13 cellular contexts compared by ENCODE assay signal in genomic region chr7:139111885-139112284, GRCh38. TPM values are rescaled to one million over a fixed set of nuclear protein-coding genes. Genes with fewer than 3 reads are reported as not detected.
DNase-seq lines count a peak whose midpoint lies in the region; TF ChIP-seq lines count a peak whose summit lies in the region.
"Had no signal": no experiment of that assay in that cellular context is flagged by ENCODE, and none has a peak within 500 bp of the region (broad histone marks: within the 10 kb centered on the region; RNA-seq: fewer than 3 reads in every experiment).

No MANE protein-coding gene starts in this region.

- no peak for TF ChIP-seq POLR2A in prostate gland (IDR thresholded peaks at IDR 0.05)

- H3K27ac Mint-ChIP-seq in activated CD4-positive, alpha-beta T cell treated with anti-CD3 and anti-CD28 coated beads, Interleukin-2, amount 10 ng/mL, durations not matched to agents 7 days and 5 days: peak overlapping the region; percentile 87
- H3K27ac Mint-ChIP-seq in activated naive CD8-positive, alpha-beta T cell treated with anti-CD3 and anti-CD28 coated beads for 36 hours: peak overlapping the region; percentile 95

- H3K36me3 Mint-ChIP-seq in activated CD4-positive, alpha-beta T cell treated with anti-CD3 and anti-CD28 coated beads, Interleukin-2, amount 10 ng/mL, durations not matched to agents 7 days and 5 days (ENCODE audit: low read depth): peaks cover 34% of the 10 kb centered on the region
- H3K36me3 Mint-ChIP-seq in activated naive CD8-positive, alpha-beta T cell treated with anti-CD3 and anti-CD28 coated beads for 36 hours: peaks cover 32% of the 10 kb centered on the region

- peak overlapping the region; percentile 68 for H3K4me3 Mint-ChIP-seq in activated CD4-positive, alpha-beta T cell treated with anti-CD3 and anti-CD28 coated beads, Interleukin-2, amount 10 ng/mL, durations not matched to agents 7 days and 5 days
- H3K4me3 Mint-ChIP-seq in activated naive CD8-positive, alpha-beta T cell treated with anti-CD3 and anti-CD28 coated beads for 36 hours: no peak overlapping the region

- H3K4me1 ChIP-seq in prostate gland (replicated peaks) (peaks cover 3% of the 10 kb centered on the region), SJCRH30 (no peaks in the 10 kb centered on the region)

- H3K9me3 ChIP-seq in KOPT-K1 (ENCODE audit: insufficient read depth, low read length, poor library complexity, severe bottlenecking) (no peaks in the 10 kb centered on the region), prostate gland (no peaks in the 10 kb centered on the region), SJCRH30 (replicated peaks) (no peaks in the 10 kb centered on the region)
- H3K9me3 ChIP-seq: transverse colon had no signal

- H3K36me3 ChIP-seq in KOPT-K1 (ENCODE audit: insufficient read depth, low read length): peaks cover 15% of the 10 kb centered on the region
- H3K36me3 ChIP-seq in prostate gland: no peaks in the 10 kb centered on the region
- H3K36me3 ChIP-seq in SJCRH30: no peaks in the 10 kb centered on the region
- H3K36me3 ChIP-seq: transverse colon had no signal

- peak overlapping the region; percentile 61 for H3K27ac ChIP-seq in KOPT-K1 (ENCODE audit: low read depth, low read length, poor library complexity, severe bottlenecking)
- peak overlapping the region; percentile 97 to 98 for H3K27ac ChIP-seq in prostate gland
- no peak overlapping the region for H3K27ac ChIP-seq in SJCRH30
- H3K27ac ChIP-seq: PC-9, transverse colon had no signal

- no peaks in the 10 kb centered on the region for H3K27me3 ChIP-seq in prostate gland (replicated peaks; ENCODE audit: insufficient read depth)
- no peaks in the 10 kb centered on the region for H3K27me3 ChIP-seq in SJCRH30
- H3K27me3 ChIP-seq: transverse colon had no signal

- POLR2A ChIA-PET in activated CD4-positive, alpha-beta T cell treated with anti-CD3 and anti-CD28 coated beads, Interleukin-2, amount 10 ng/mL, durations not matched to agents 7 days and 5 days (lab: Charles Lee): no interaction called here

- no peak for DNase-seq in activated CD4-positive, alpha-beta T cell treated with anti-CD3 and anti-CD28 coated beads, Interleukin-2, amount 10 ng/mL, durations not matched to agents 7 days and 5 days
- no peak for DNase-seq in activated CD4-positive, alpha-beta T cell treated with anti-CD3 and anti-CD28 coated beads, Interleukin-2, amount 50 U/mL, for 48 hours
- no peak for DNase-seq in activated naive CD8-positive, alpha-beta T cell treated with anti-CD3 and anti-CD28 coated beads for 36 hours
- DNase-seq in prostate gland (ENCODE audit: low spot score) (no peak), SJCRH30 (no peak), hepatic stellate cell (ENCODE audit: low spot score) (no peak), NCI-H748 treated with DMSO at 0.1 percent for 48 hours (lab: John Stamatoyannopoulos, UW) (no peak)
- DNase-seq: aorta, DMS153, NCI-H446, PC-9, transverse colon had no signal

- no peak overlapping the region for H3K4me3 ChIP-seq in prostate gland
- no peak overlapping the region for H3K4me3 ChIP-seq in SJCRH30
- H3K4me3 ChIP-seq: PC-9, transverse colon had no signal

- TF ChIP-seq CTCF in prostate gland (IDR thresholded peaks at IDR 0.05): no peak

- no peaks in the 10 kb centered on the region for H3K27me3 Mint-ChIP-seq in activated CD4-positive, alpha-beta T cell treated with anti-CD3 and anti-CD28 coated beads, Interleukin-2, amount 10 ng/mL, durations not matched to agents 7 days and 5 days
- no peaks in the 10 kb centered on the region for H3K27me3 Mint-ChIP-seq in activated naive CD8-positive, alpha-beta T cell treated with anti-CD3 and anti-CD28 coated beads for 36 hours

- CTCF ChIA-PET in activated CD4-positive, alpha-beta T cell treated with anti-CD3 and anti-CD28 coated beads, Interleukin-2, amount 10 ng/mL, durations not matched to agents 7 days and 5 days (lab: Charles Lee): interaction anchor here (0.6 to 1.6 kb wide), 3 partner anchors 17 to 232 kb away, joined by 3 to 6 read pairs (median 4); no protein-coding TSS in a partner anchor

- H3K9me3 Mint-ChIP-seq in activated CD4-positive, alpha-beta T cell treated with anti-CD3 and anti-CD28 coated beads, Interleukin-2, amount 10 ng/mL, durations not matched to agents 7 days and 5 days: peaks cover 8% of the 10 kb centered on the region
- peaks cover 5% of the 10 kb centered on the region for H3K9me3 Mint-ChIP-seq in activated naive CD8-positive, alpha-beta T cell treated with anti-CD3 and anti-CD28 coated beads for 36 hours

- WGBS in prostate gland: 94% methylated on average over 1 of the region's 1 CpG

- intact Hi-C loops in prostate gland (cut with DNase I): no loop called here

- H3K4me1 Mint-ChIP-seq in activated CD4-positive, alpha-beta T cell treated with anti-CD3 and anti-CD28 coated beads, Interleukin-2, amount 10 ng/mL, durations not matched to agents 7 days and 5 days: peaks cover 44% of the 10 kb centered on the region
- H3K4me1 Mint-ChIP-seq in activated naive CD8-positive, alpha-beta T cell treated with anti-CD3 and anti-CD28 coated beads for 36 hours: peaks cover 32% of the 10 kb centered on the region

RNA-seq across cellular contexts. Expression of gene ZC3HAV1, which starts 2.4 kb away (rescaled TPM):
- 100 to 1,000 TPM; 124 to 129 TPM for total RNA-seq in activated CD4-positive, alpha-beta T cell treated with anti-CD3 and anti-CD28 coated beads, Interleukin-2, amount 10 ng/mL, durations not matched to agents 7 days and 5 days
- 100 to 1,000 TPM; 117 to 118 TPM for total RNA-seq in activated naive CD8-positive, alpha-beta T cell treated with anti-CD3 and anti-CD28 coated beads for 36 hours
- 10 to 100 TPM; 41.2 to 47.9 TPM for total RNA-seq in prostate gland
- total RNA-seq in SJCRH30 (2014; rRNA removed; shearing (Covaris generic)): 11.0 and 11.1 TPM in 2 replicates
